Comparison of ENCODE assay signal across 21 cellular contexts in genomic region chr16:87474017-87474416, GRCh38.
"Had no signal": no experiment of that assay in that cellular context is flagged by ENCODE, and none has a peak within 500 bp of the region (broad histone marks: within the 10 kb centered on the region; RNA-seq: fewer than 3 reads in every experiment).

No MANE protein-coding gene starts in this region.

- H3K27ac ChIP-seq: SK-N-MC, WERI-Rb-1 had no signal

- DNase-seq: activated CD4-positive, alpha-beta T cell treated with anti-CD3 and anti-CD28 coated beads for 4 hours; activated CD4-positive, alpha-beta T cell treated with anti-CD3 and anti-CD28 coated beads, Interleukin-2, amount 50 U/mL, for 4 hours; activated CD8-positive, alpha-beta memory T cell treated with anti-CD3 and anti-CD28 coated beads, Interleukin-2, amount 10 ng/mL, durations not matched to agents 7 days and 5 days; activated effector memory CD4-positive, alpha-beta T cell treated with anti-CD3 and anti-CD28 coated beads, Interleukin-2, amount 50 U/mL, for 16 hours; activated naive CD4-positive, alpha-beta T cell treated with Interleukin-2 at 50 U/mL for 16 hours; activated naive CD8-positive, alpha-beta T cell treated with anti-CD3 and anti-CD28 coated beads, Interleukin-2, amount 50 U/mL, for 24 hours; activated T-cell treated with anti-CD3 and anti-CD28 coated beads, Interleukin-2, amount 50 U/mL, for 24 hours; amygdala; Kasumi-1; KBM-7; NCI-H1048; NCI-H146; NCI-H1930; NCI-H2171; NCI-H226; NCI-H526 treated with DMSO at 0.1 percent for 48 hours; NCI-H82; RPMI8226; T-cell; WERI-Rb-1 had no signal

- H3K4me3 ChIP-seq: SK-N-MC had no signal

- H3K36me3 ChIP-seq: WERI-Rb-1 had no signal
